Comparison of ENCODE assay signal across 11 cellular contexts in the genomic region with DNA sequence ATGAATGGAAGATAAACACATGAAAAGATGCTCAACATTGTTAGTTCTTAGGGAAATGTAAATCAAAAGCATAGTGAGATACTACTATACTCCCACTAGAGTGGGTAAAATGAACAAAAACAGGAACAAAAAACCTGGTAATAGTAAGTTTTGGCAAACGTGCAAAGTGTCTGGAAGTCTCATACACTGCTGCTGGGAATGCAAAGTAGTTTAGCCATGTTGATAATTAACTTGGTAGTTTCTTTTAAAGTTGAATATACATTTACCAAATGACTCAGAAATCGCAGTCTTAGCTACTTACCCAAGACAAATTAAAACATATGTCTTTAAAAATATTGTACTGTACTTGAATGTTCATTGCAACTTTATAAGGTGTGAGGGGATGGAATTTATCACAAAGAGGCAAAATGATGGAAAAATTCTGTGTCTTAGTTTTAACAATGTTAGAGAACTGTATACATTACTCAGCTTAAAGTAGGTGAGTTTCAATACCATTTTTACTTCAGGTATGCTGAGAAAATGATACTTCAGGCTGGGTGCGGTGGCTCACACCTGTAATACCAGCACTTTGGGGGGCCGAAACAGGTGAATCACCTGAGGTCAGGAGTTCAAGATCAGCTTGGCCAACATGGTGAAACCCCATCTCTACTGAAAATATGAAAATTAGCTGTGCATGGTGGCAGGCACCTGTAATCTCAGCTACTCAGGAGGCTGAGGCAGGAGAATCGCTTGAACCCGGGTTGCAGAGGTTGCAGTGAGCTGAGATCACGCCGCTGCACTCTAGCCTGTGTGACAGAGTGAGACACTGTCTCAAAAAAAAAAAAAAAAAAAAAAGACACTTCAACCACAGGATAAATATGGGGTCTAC.
A peak's percentile ranks its signal among the peaks of the same experiment; 100 is the strongest.
DNase-seq lines count a peak whose midpoint lies in the region; ATAC-seq and TF ChIP-seq lines count a peak whose summit lies in the region.
"Had no signal": no experiment of that assay in that cellular context is flagged by ENCODE, and none has a peak within 500 bp of the region (broad histone marks: within the 10 kb centered on the region; RNA-seq: fewer than 3 reads in every experiment).

No MANE protein-coding gene starts in this region.

- H3K4me2 ChIP-seq in GM23338 = no peak overlapping the region

- no peaks in the 10 kb centered on the region for H3K4me1 ChIP-seq in GM23338 (ENCODE audit: insufficient read depth)
- H3K4me1 ChIP-seq: parathyroid adenoma had no signal

- H3K9me3 Mint-ChIP-seq in GM23338 = peaks cover 6% of the 10 kb centered on the region; the same call in 2 of the 3 replicates

- no peaks in the 10 kb centered on the region for H4K20me1 ChIP-seq in GM23338 (replicated peaks; ENCODE audit: insufficient read depth)

- no peak overlapping the region for H2AFZ ChIP-seq in GM23338
- H2AFZ ChIP-seq: parathyroid adenoma had no signal

- H3K4me1 Mint-ChIP-seq in GM23338 = no peaks in the 10 kb centered on the region
- H3K4me1 Mint-ChIP-seq: memory B cell had no signal

- no peaks in the 10 kb centered on the region for H3K36me3 ChIP-seq in GM23338 (ENCODE audit: insufficient read depth)

- H3K27me3 ChIP-seq in GM23338 (ENCODE audit: insufficient read depth) = no peaks in the 10 kb centered on the region

- H3K4me3 Mint-ChIP-seq in GM23338 = no peak overlapping the region
- H3K4me3 Mint-ChIP-seq: memory B cell had no signal

- no peaks in the 10 kb centered on the region for H3K9me2 ChIP-seq in GM23338 (ENCODE audit: insufficient read depth)

- H3K27ac Mint-ChIP-seq in GM23338 = no peak overlapping the region
- H3K27ac Mint-ChIP-seq: memory B cell had no signal

- DNase-seq in SW 1271 (lab: John Stamatoyannopoulos, UW) = no peak
- DNase-seq in NCI-H2196 treated with DMSO at 0.1 percent for 48 hours (lab: John Stamatoyannopoulos, UW; ENCODE audit: unreplicated experiment) = no peak
- no peak for DNase-seq in GM23338 (ENCODE audit: low spot score)
- DNase-seq in hippocampal formation (lab: John Stamatoyannopoulos, UW) = no peak
- DNase-seq: stimulated activated CD4-positive, alpha-beta T cell treated with anti-CD3 and anti-CD28 coated beads, Interleukin-4, amount 100 ng/mL, for 24 hours had no signal

- no peaks in the 10 kb centered on the region for H3K27me3 Mint-ChIP-seq in GM23338 (ENCODE audit: insufficient read depth, low read depth, poor library complexity)

- H3K4me3 ChIP-seq in GM23338 = no peak overlapping the region

- H3K79me2 ChIP-seq in GM23338 (replicated peaks; ENCODE audit: insufficient read depth) = no peaks in the 10 kb centered on the region
- H3K79me2 ChIP-seq: parathyroid adenoma had no signal

- H3K27ac ChIP-seq in GM23338 (ENCODE audit: low read depth) = no peak overlapping the region
- H3K27ac ChIP-seq: parathyroid adenoma had no signal

- no peaks in the 10 kb centered on the region; the same call in 2 of the 3 replicates for H3K36me3 Mint-ChIP-seq in GM23338 (ENCODE audit: low read depth)
- H3K36me3 Mint-ChIP-seq: memory B cell had no signal

- H3F3A ChIP-seq in GM23338 (replicated peaks; ENCODE audit: low read depth) = no peaks in the 10 kb centered on the region

- no peak for TF ChIP-seq CTCF in GM23338 (conservative IDR thresholded peaks at IDR 0.05; ENCODE audit: low read depth in 2 of 2)

- ATAC-seq in GM18508 (IDR thresholded peaks at IDR 0.05; ENCODE audit: insufficient read depth, unreplicated experiment) = peak; percentile 98
- peak; percentile 76 for ATAC-seq in GM21367 (IDR thresholded peaks at IDR 0.05; ENCODE audit: unreplicated experiment)
- peak; percentile 97 for ATAC-seq in HG02943 (IDR thresholded peaks at IDR 0.05; ENCODE audit: low read depth, unreplicated experiment)
- peak; percentile 69 for ATAC-seq in HG03558 (IDR thresholded peaks at IDR 0.05; ENCODE audit: extremely low read depth, unreplicated experiment)
- no peak for ATAC-seq in GM23338

TF ChIP-seq in GM23338, 12 proteins besides CTCF, POLR2A, EP300 and RAD21 (continues in another document):
- no peak for TF ChIP-seq ZNF114 (CRISPR knock-in tag; IDR thresholded peaks at IDR 0.05)
- TF ChIP-seq, protein P1, sequence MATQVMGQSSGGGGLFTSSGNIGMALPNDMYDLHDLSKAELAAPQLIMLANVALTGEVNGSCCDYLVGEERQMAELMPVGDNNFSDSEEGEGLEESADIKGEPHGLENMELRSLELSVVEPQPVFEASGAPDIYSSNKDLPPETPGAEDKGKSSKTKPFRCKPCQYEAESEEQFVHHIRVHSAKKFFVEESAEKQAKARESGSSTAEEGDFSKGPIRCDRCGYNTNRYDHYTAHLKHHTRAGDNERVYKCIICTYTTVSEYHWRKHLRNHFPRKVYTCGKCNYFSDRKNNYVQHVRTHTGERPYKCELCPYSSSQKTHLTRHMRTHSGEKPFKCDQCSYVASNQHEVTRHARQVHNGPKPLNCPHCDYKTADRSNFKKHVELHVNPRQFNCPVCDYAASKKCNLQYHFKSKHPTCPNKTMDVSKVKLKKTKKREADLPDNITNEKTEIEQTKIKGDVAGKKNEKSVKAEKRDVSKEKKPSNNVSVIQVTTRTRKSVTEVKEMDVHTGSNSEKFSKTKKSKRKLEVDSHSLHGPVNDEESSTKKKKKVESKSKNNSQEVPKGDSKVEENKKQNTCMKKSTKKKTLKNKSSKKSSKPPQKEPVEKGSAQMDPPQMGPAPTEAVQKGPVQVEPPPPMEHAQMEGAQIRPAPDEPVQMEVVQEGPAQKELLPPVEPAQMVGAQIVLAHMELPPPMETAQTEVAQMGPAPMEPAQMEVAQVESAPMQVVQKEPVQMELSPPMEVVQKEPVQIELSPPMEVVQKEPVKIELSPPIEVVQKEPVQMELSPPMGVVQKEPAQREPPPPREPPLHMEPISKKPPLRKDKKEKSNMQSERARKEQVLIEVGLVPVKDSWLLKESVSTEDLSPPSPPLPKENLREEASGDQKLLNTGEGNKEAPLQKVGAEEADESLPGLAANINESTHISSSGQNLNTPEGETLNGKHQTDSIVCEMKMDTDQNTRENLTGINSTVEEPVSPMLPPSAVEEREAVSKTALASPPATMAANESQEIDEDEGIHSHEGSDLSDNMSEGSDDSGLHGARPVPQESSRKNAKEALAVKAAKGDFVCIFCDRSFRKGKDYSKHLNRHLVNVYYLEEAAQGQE (IDR thresholded peaks at IDR 0.05; ENCODE audit: unreplicated experiment) = no peak
- TF ChIP-seq, protein P2, sequence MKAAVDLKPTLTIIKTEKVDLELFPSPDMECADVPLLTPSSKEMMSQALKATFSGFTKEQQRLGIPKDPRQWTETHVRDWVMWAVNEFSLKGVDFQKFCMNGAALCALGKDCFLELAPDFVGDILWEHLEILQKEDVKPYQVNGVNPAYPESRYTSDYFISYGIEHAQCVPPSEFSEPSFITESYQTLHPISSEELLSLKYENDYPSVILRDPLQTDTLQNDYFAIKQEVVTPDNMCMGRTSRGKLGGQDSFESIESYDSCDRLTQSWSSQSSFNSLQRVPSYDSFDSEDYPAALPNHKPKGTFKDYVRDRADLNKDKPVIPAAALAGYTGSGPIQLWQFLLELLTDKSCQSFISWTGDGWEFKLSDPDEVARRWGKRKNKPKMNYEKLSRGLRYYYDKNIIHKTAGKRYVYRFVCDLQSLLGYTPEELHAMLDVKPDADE (IDR thresholded peaks at IDR 0.05) = no peak
- no peak for TF ChIP-seq EZH2 (IDR thresholded peaks at IDR 0.05; ENCODE audit: low read depth, unreplicated experiment)
- TF ChIP-seq STAT1 (IDR thresholded peaks at IDR 0.05; ENCODE audit: unreplicated experiment) = no peak
- no peak for TF ChIP-seq ZNF331 (CRISPR knock-in tag; IDR thresholded peaks at IDR 0.05; ENCODE audit: low read depth)
- no peak for TF ChIP-seq EZH2phosphoT487 (IDR thresholded peaks at IDR 0.05; ENCODE audit: unreplicated experiment)
